ENCODE assay signal across 1 cellular context in genomic region chr4:76690906-76691275, GRCh38.
TF ChIP-seq lines count a peak whose summit lies in the region.

No MANE protein-coding gene starts in this region.

TF ChIP-seq in A549, 52 proteins besides CTCF, POLR2A, EP300 and RAD21 (continued from another document):
- TF ChIP-seq FOSL2 (IDR thresholded peaks at IDR 0.05) (no peak), FOSL2 (CRISPR knock-in tag; IDR thresholded peaks at IDR 0.05) (no peak), KDM5A (IDR thresholded peaks at IDR 0.05) (no peak), ZFP36 (IDR thresholded peaks at IDR 0.05; ENCODE audit: borderline replicate concordance, partially characterized antibody) (no peak), POLR2AphosphoS2 (conservative IDR thresholded peaks at IDR 0.05; ENCODE audit: low read length) (no peak), HOXB13 (CRISPR knock-in tag; IDR thresholded peaks at IDR 0.05; ENCODE audit: low read depth) (no peak), CHD2 (IDR thresholded peaks at IDR 0.05; ENCODE audit: low read length, partially characterized antibody) (no peak)
